ENCODE assay signal across 8 cellular contexts in the genomic region with DNA sequence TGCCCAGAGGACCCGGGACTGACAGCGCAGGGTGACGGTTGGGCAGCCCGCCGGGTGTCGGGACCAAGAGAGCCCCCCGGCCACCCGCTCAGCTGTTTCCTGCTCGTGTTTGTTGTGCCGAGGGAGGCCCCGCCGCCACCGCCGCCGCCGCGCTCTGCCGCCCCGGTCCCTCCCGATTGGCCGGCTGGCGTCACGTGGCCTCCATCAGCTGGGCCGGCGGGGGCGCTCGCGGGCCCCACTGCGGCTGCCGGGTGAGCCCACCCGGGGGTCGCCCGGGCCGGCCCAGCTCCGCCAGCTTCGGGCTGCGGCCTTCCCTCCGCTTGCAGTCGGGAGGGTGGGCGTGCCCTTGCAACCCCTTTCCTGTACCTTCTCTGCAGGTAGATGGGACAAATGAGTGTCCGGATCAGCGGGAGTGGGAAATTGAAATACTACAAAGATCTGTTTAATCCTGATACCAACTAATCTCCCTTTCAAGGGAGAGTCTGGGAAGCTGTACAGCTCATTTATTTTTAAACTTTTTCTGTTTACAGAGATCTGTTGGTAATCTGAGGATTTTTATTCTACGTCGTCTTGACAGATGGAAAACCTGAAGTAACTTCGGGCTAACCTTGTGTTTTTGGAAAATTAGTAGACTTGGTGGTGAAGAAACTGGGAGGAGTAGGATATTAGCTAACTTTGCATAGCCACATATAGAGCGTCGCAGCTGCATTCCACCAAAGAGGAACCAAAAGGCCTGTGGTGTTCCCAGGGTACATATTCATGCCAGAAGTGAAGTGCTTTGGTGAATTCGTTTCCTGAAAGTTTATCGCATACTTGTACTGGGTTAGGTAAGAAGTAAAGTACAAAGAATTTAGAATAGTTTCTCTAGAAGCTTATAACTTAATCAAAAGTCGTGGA. TPM values are rescaled to one million over a fixed set of nuclear protein-coding genes. Genes with fewer than 3 reads are reported as not detected.
DNase-seq lines count a peak whose midpoint lies in the region; ATAC-seq and TF ChIP-seq lines count a peak whose summit lies in the region.

No MANE protein-coding gene starts in this region.

- H3K4me3 ChIP-seq in adrenal gland: peak overlapping the region; percentile 27 to 82 (median 64)
- H3K4me3 ChIP-seq in left ventricle myocardium inferior: peak overlapping the region; percentile 88

- 6 to 20% (median 9%) methylated on average over 14 to 50 of the region's 50 CpGs for WGBS in adrenal gland, 4 donors

- DNase-seq in COLO829 (ENCODE audit: low spot score) (peak; percentile 71), LHCN-M2 (ENCODE audit: low read depth) (peak; percentile 49), SW480 (ENCODE audit: low spot score) (peak; percentile 60), adrenal gland (peak; percentile 71 to 86 (median 82)), left ventricle myocardium inferior (peak; percentile 84), progenitor cell of endocrine pancreas (ENCODE audit: low spot score, unreplicated experiment) (peak; percentile 79), ureter (ENCODE audit: low spot score) (peak; percentile 82)

- H3K36me3 ChIP-seq in adrenal gland (replicated peaks in 1 of 2) (no peaks in the 10 kb centered on the region), left ventricle myocardium inferior (peaks cover 6% of the 10 kb centered on the region)

- H3K27ac Mint-ChIP-seq in progenitor cell of endocrine pancreas: peak overlapping the region; percentile 94

- peak overlapping the region; percentile 65 for H3K4me3 Mint-ChIP-seq in progenitor cell of endocrine pancreas (ENCODE audit: low read depth)

- peak; percentile 22 for ATAC-seq in GM21447 (IDR thresholded peaks at IDR 0.05; ENCODE audit: unreplicated experiment)

- peaks cover 7% of the 10 kb centered on the region for H3K36me3 Mint-ChIP-seq in progenitor cell of endocrine pancreas (ENCODE audit: insufficient read depth)

- H3K9me3 ChIP-seq in adrenal gland (replicated peaks in 1 of 3) (no peaks in the 10 kb centered on the region), left ventricle myocardium inferior (replicated peaks) (no peaks in the 10 kb centered on the region)

- H3K27me3 ChIP-seq in adrenal gland: no peaks in the 10 kb centered on the region
- no peaks in the 10 kb centered on the region for H3K27me3 ChIP-seq in left ventricle myocardium inferior (ENCODE audit: low read depth)

- TF ChIP-seq POLR2A in adrenal gland (IDR thresholded peaks at IDR 0.05): peak; percentile 35 to 77

- H3K9me3 Mint-ChIP-seq in progenitor cell of endocrine pancreas (ENCODE audit: low read depth): no peaks in the 10 kb centered on the region

- H3K4me1 ChIP-seq in adrenal gland (replicated peaks in 1 of 2) (peaks cover 14 to 44% of the 10 kb centered on the region in 2 donors), left ventricle myocardium inferior (peaks cover 62% of the 10 kb centered on the region)

- intact Hi-C loops in adrenal gland (cut with DNase I) (no loop called here), left ventricle myocardium inferior (cut with micrococcal nuclease) (no loop called here)

- peak overlapping the region; percentile 65 to 100 (median 98) for H3K27ac ChIP-seq in adrenal gland
- peak overlapping the region; percentile 97 for H3K27ac ChIP-seq in left ventricle myocardium inferior (replicated peaks)

- no peaks in the 10 kb centered on the region for H3K27me3 Mint-ChIP-seq in progenitor cell of endocrine pancreas

- TF ChIP-seq CTCF in adrenal gland (IDR thresholded peaks at IDR 0.05) (peak in 3 of 6 experiments; percentile 43 to 54 (median 49)), left ventricle myocardium inferior (IDR thresholded peaks at IDR 0.05; ENCODE audit: borderline replicate concordance) (peak; percentile 64), progenitor cell of endocrine pancreas (IDR thresholded peaks at IDR 0.05; ENCODE audit: unreplicated experiment) (peak; percentile 62)

- H3K4me1 Mint-ChIP-seq in progenitor cell of endocrine pancreas (ENCODE audit: low read depth): peaks cover 39% of the 10 kb centered on the region

RNA-seq across cellular contexts. Expression of gene YPEL5, which starts 1.2 kb away (rescaled TPM):
- 39.6 and 41.9 TPM in 2 replicates for total RNA-seq in LHCN-M2 (2014; rRNA removed)
- polyA plus RNA-seq in LHCN-M2 (2012): 45.4 TPM
- total RNA-seq in adrenal gland: 100 to 1,000 TPM in 4 of 8 donors, 10 to 100 TPM in 4; 79.0 to 135 (median 95.4) TPM
- 10 to 100 TPM; 58.5 to 85.0 (median 64.4) TPM for polyA plus RNA-seq in adrenal gland
- total RNA-seq in left ventricle myocardium inferior: 63.6 TPM
- total RNA-seq in progenitor cell of endocrine pancreas: 63.6 and 65.4 TPM in 2 replicates
- total RNA-seq in ureter: 113 TPM

Comparison
In these comparisons a context has a peak if more than half of its experiments do, and no peak if none do; other contexts are left out.
1. Peak in every context shown above with its lines: DNase-seq, ATAC-seq, H3K4me3 ChIP-seq and H3K27ac ChIP-seq.